Comparison of ENCODE assay signal across 8 cellular contexts in the genomic region with DNA sequence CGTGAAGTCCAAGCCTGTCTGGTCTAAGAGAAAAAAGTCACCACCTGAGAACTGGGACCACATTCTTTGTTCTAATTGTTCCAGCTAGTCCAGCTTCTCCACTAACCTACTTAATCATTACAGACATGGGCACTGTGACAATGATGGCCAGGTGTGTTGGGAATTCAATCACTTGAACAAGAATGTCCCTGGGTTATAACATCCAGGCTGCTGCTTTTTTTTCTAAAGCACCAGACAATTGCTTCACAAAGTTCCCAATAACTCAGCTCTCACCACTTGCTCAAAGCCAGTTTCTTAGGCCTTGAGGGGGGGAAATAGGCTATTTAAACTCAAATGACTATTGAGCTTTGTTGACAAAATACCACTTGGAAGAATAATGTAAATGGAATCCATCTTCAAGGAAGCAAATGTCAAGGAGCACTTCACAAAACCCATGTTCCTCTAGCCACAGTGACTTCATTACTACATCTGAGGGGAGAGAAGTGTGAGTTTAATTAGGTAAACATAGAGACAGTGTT.
DNase-seq lines count a peak whose midpoint lies in the region; ATAC-seq and TF ChIP-seq lines count a peak whose summit lies in the region.

No MANE protein-coding gene starts in this region.

- DNase-seq in NCI-H2171 treated with DMSO at 0.1 percent for 48 hours (lab: John Stamatoyannopoulos, UW) (peak; percentile 60), NCI-H2171 (lab: John Stamatoyannopoulos, UW) (no peak), NCI-H2196 treated with DMSO at 0.1 percent for 48 hours (lab: John Stamatoyannopoulos, UW; ENCODE audit: unreplicated experiment) (peak; percentile 63), epithelial cell of esophagus (ENCODE audit: low read depth) (peak; percentile 42), GM13976 (ENCODE audit: low spot score) (no peak), HEK293T (ENCODE audit: extremely low spot score) (no peak)

- H3K9ac ChIP-seq in rectal smooth muscle tissue (ENCODE audit: low read length): no peak overlapping the region

- H3K27ac ChIP-seq in rectal smooth muscle tissue (ENCODE audit: low read depth, low read length): peak overlapping the region; percentile 42

- H3K4me3 ChIP-seq in epithelial cell of esophagus (ENCODE audit: low read length) (no peak overlapping the region), rectal smooth muscle tissue (ENCODE audit: low read length) (no peak overlapping the region)

- H3K36me3 ChIP-seq in rectal smooth muscle tissue (ENCODE audit: control insufficient read depth, insufficient read depth, low read length): no peaks in the 10 kb centered on the region

- no peak for ATAC-seq in GM21786 (IDR thresholded peaks at IDR 0.05; ENCODE audit: unreplicated experiment)

- CTCF ChIA-PET in HEK293T (lab: Yijun Ruan, JAX): interaction anchor here (0.6 to 2.7 kb wide), 3 partner anchors 16 to 192 kb away, joined by 3 to 14 read pairs (median 9); no protein-coding TSS in a partner anchor

- in situ Hi-C loops in GM13976 (cut with MboI; ENCODE audit: low sequenced_read_pairs, unreplicated experiment): no loop called here

- H3K27me3 ChIP-seq in rectal smooth muscle tissue (ENCODE audit: control insufficient read depth, insufficient read depth, low read length): no peaks in the 10 kb centered on the region

- POLR2A ChIA-PET in HEK293T (lab: Yijun Ruan, JAX): interaction anchor here (1.0 kb wide), 1 partner anchor 20 kb away, joined by 3 read pairs; no protein-coding TSS in a partner anchor

- peaks cover 12% of the 10 kb centered on the region for H3K4me1 ChIP-seq in rectal smooth muscle tissue (ENCODE audit: control insufficient read depth, insufficient read depth, low read length)

- TF ChIP-seq CTCF in epithelial cell of esophagus (IDR thresholded peaks at IDR 0.05; ENCODE audit: insufficient read depth, low read depth, low read length, missing control alignments): no peak
- TF ChIP-seq CTCF in GM13976 (IDR thresholded peaks at IDR 0.05; ENCODE audit: borderline replicate concordance, control extremely low read depth, extremely low read depth, insufficient read depth, missing control alignments): no peak

TF ChIP-seq in HEK293T, 16 proteins besides CTCF, POLR2A, EP300 and RAD21:
- TF ChIP-seq SP1 (IDR thresholded peaks at IDR 0.05): no peak
- TF ChIP-seq SUZ12 (IDR thresholded peaks at IDR 0.05): no peak
- TF ChIP-seq ZNF384 (IDR thresholded peaks at IDR 0.05): no peak

Comparison
In these comparisons a context has a peak if more than half of its experiments do, and no peak if none do; other contexts are left out.
1. DNase-seq: peak in NCI-H2171 treated with DMSO at 0.1 percent for 48 hours (single experiment), NCI-H2196 treated with DMSO at 0.1 percent for 48 hours (single experiment) and epithelial cell of esophagus (single experiment); none in NCI-H2171 (single experiment), GM13976 (single experiment) and HEK293T (single experiment).